ENCODE assay signal across 8 cellular contexts in the genomic region with DNA sequence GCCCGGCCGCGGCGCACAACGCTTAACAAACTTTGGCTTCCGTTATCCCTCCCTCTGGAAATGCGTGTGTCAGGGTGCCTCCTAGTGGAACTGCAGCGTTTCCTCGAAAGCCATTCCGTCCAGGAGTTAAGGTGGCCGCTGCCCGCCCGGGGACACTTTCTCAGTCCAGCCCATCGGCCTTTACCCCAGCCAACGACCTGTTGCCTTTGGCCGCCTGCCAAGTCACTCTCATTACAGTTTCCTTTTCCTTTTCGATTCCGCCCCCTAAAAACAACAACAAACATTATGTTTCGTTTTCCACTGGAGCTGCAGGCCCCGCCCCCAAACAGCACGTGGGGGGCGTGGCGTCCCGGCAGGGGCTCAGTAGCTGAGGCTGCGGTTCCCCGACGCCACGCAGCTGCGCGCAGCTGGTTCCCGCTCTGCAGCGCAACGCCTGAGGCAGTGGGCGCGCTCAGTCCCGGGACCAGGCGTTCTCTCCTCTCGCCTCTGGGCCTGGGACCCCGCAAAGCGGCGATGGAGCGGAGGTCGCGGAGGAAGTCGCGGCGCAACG. TPM values are rescaled to one million over a fixed set of nuclear protein-coding genes. Genes with fewer than 3 reads are reported as not detected.
A peak's percentile ranks its signal among the peaks of the same experiment; 100 is the strongest.
DNase-seq lines count a peak whose midpoint lies in the region; ATAC-seq and TF ChIP-seq lines count a peak whose summit lies in the region.

Gene HERC5, plus strand, starts transcription at position 363 of the 550 bp plus-strand sequence. Its CDS starts 151 bp downstream, at position 514.

- H3K4me3 ChIP-seq in SK-N-MC (peak within 1 kb of the TSS; percentile 83), osteoblast (ENCODE audit: insufficient read depth, low read length) (peak within 1 kb of the TSS; percentile 76), thymus (ENCODE audit: low read length) (peak within 1 kb of the TSS; percentile 56)

- H3K9me3 Mint-ChIP-seq in activated naive CD4-positive, alpha-beta T cell treated with anti-CD3 and anti-CD28 coated beads, Interleukin-2, amount 50 U/mL, for 24 hours = no peaks in the 10 kb centered on the region

- H3K9me3 ChIP-seq in SK-N-MC (ENCODE audit: low read depth, low read length) (no peaks in the 10 kb centered on the region), osteoblast (ENCODE audit: low read depth, low read length) (no peaks in the 10 kb centered on the region), thymus (ENCODE audit: control insufficient read depth) (peaks cover 1% of the 10 kb centered on the region)

- intact Hi-C loops in head of caudate nucleus (cut with DNase I) = loop anchor here (2.0 to 5.0 kb wide), 3 partner anchors 78 to 240 kb away; partner anchors contain the start of genes HERC6 and PPM1K

- H3K79me2 ChIP-seq in osteoblast (ENCODE audit: insufficient read depth, low read length) = no peaks in the 10 kb centered on the region

- H3K36me3 Mint-ChIP-seq in activated naive CD4-positive, alpha-beta T cell treated with anti-CD3 and anti-CD28 coated beads, Interleukin-2, amount 50 U/mL, for 24 hours = peaks cover 3% of the 10 kb centered on the region

- H3K4me3 Mint-ChIP-seq in activated naive CD4-positive, alpha-beta T cell treated with anti-CD3 and anti-CD28 coated beads, Interleukin-2, amount 50 U/mL, for 24 hours = peak within 1 kb of the TSS; percentile 95

- no peaks in the 10 kb centered on the region for H3K4me1 ChIP-seq in osteoblast (ENCODE audit: insufficient read depth, low read length)
- peaks cover 4% of the 10 kb centered on the region for H3K4me1 ChIP-seq in thymus (ENCODE audit: control insufficient read depth, insufficient read depth, low read length)

- peaks cover 45% of the 10 kb centered on the region for H3K4me1 Mint-ChIP-seq in activated naive CD4-positive, alpha-beta T cell treated with anti-CD3 and anti-CD28 coated beads, Interleukin-2, amount 50 U/mL, for 24 hours

- peak within 1 kb of the TSS; percentile 86 for H2AFZ ChIP-seq in osteoblast (ENCODE audit: low read length)

- peak within 1 kb of the TSS; percentile 99 for H3K27ac Mint-ChIP-seq in activated naive CD4-positive, alpha-beta T cell treated with anti-CD3 and anti-CD28 coated beads, Interleukin-2, amount 50 U/mL, for 24 hours

- peak within 1 kb of the TSS; percentile 38 for H3K9ac ChIP-seq in SK-N-MC (ENCODE audit: insufficient read length)

- H3K36me3 ChIP-seq in SK-N-MC (ENCODE audit: insufficient read depth, low read length) = no peaks in the 10 kb centered on the region
- no peaks in the 10 kb centered on the region for H3K36me3 ChIP-seq in osteoblast (ENCODE audit: insufficient read depth, low read length)
- H3K36me3 ChIP-seq in thymus (ENCODE audit: control insufficient read depth, insufficient read depth) = no peaks in the 10 kb centered on the region

- DNase-seq in EL (peak; percentile 98), KG1 (lab: John Stamatoyannopoulos, UW) (peak; percentile 83), SK-N-MC (ENCODE audit: low read depth, low spot score) (peak; percentile 53), head of caudate nucleus (peak; percentile 61 to 92 (median 79)), osteoblast (ENCODE audit: insufficient read length, low spot score, missing footprints) (peak; percentile 98)

- peak; percentile 55 for TF ChIP-seq CTCF in osteoblast (IDR thresholded peaks at IDR 0.05; ENCODE audit: extremely low read depth, low read depth, low read length)

- no peaks in the 10 kb centered on the region for H4K20me1 ChIP-seq in osteoblast (ENCODE audit: insufficient read depth, low read length)

- peak within 1 kb of the TSS; percentile 87 for H3K4me2 ChIP-seq in osteoblast (ENCODE audit: insufficient read depth, low read length)

- peaks cover 35% of the 10 kb centered on the region for H3K27me3 ChIP-seq in osteoblast (ENCODE audit: insufficient read depth, low read length)
- H3K27me3 ChIP-seq in thymus (ENCODE audit: control insufficient read depth, insufficient read depth) = peaks cover 10% of the 10 kb centered on the region

- ATAC-seq in GM21737 (IDR thresholded peaks at IDR 0.05; ENCODE audit: unreplicated experiment) = peak; percentile 90

- no peaks in the 10 kb centered on the region for H3K27me3 Mint-ChIP-seq in activated naive CD4-positive, alpha-beta T cell treated with anti-CD3 and anti-CD28 coated beads, Interleukin-2, amount 50 U/mL, for 24 hours

- H3K27ac ChIP-seq in SK-N-MC (no peak within 1 kb of the TSS), osteoblast (ENCODE audit: low read depth, low read length) (no peak within 1 kb of the TSS), thymus (ENCODE audit: low read depth) (peak within 1 kb of the TSS; percentile 36)

- under 1% methylated on average over 48 of the region's 48 CpGs for WGBS in thymus

RNA-seq across cellular contexts. Expression of gene HERC5, which starts in this region (rescaled TPM):
- total RNA-seq in osteoblast = 0.88 and 1.4 TPM in 2 replicates
- polyA plus RNA-seq in thymus = 19.1 TPM
